In the genomic region with DNA sequence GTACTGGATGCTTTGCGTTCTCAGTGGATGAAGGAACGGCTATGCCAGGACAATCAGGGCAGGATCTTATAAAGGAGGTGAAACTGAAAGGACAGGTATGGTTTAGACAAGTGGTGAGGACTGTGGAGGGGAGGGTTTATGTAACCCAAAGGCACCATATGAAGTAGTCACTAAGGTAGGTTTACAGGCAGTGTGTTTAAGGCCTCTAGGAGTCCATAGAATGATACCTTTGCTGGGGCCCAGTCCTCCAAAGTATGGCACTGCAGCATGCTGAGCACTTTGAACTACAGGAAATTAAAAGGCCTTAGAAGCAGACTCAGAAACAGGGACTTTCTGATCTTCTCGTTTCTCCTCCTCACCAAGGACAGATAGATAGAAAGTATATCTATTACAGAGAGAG, we compare ENCODE assay signal across 19 cellular contexts.
"Had no signal": no experiment of that assay in that cellular context is flagged by ENCODE, and none has a peak within 500 bp of the region (broad histone marks: within the 10 kb centered on the region; RNA-seq: fewer than 3 reads in every experiment).

No MANE protein-coding gene starts in this region.

- H3K4me1 Mint-ChIP-seq: natural killer cell had no signal

- H3K27ac ChIP-seq: breast epithelium, esophagus squamous epithelium, psoas muscle, right lobe of liver, spleen had no signal

- H3K9me3 Mint-ChIP-seq: natural killer cell; stimulated activated naive B cell treated with anti-CD40 and anti-IgM and Interleukin-4, amounts not matched to agents 10 μg/mL and 1 μg/mL and 100 μg/mL, for 72 hours had no signal

- H3K27ac Mint-ChIP-seq: activated naive CD8-positive, alpha-beta T cell treated with anti-CD3 and anti-CD28 coated beads, Interleukin-2, amount 10 ng/mL, durations not matched to agents 7 days and 5 days; natural killer cell; stimulated activated naive B cell treated with anti-CD40 and anti-IgM and Interleukin-4, amounts not matched to agents 10 μg/mL and 1 μg/mL and 100 μg/mL, for 72 hours; type B pancreatic cell had no signal

- ATAC-seq: mucosa of descending colon; natural killer cell; psoas muscle; stimulated activated naive B cell treated with anti-CD40 and anti-IgM and Interleukin-4, amounts not matched to agents 10 μg/mL and 1 μg/mL and 100 μg/mL, for 72 hours had no signal

- DNase-seq: activated CD4-positive, alpha-beta T cell treated with anti-CD3 and anti-CD28 coated beads for 4 hours; activated CD8-positive, alpha-beta memory T cell treated with anti-CD3 and anti-CD28 coated beads for 24 hours; activated effector memory CD4-positive, alpha-beta T cell treated with Interleukin-2 at 50 U/mL for 16 hours; activated naive CD8-positive, alpha-beta T cell treated with anti-CD3 and anti-CD28 coated beads, Interleukin-2, amount 10 ng/mL, durations not matched to agents 7 days and 5 days; activated T-cell treated with anti-CD3 and anti-CD28 coated beads for 4 hours; anterior cingulate cortex; esophagus squamous epithelium; foreskin fibroblast; mammary epithelial cell; mucosa of descending colon; natural killer cell; psoas muscle; right lobe of liver; spleen; stimulated activated CD4-positive, alpha-beta T cell treated with anti-CD3 and anti-CD28 coated beads, Interleukin-1b, Interleukin-23, amount 100 ng/mL, for 48 hours; stimulated activated naive B cell treated with anti-CD40 and anti-IgM and Interleukin-4, amounts not matched to agents 10 μg/mL and 1 μg/mL and 100 μg/mL, for 72 hours; T-helper 9 cell had no signal

- H3K27me3 Mint-ChIP-seq: activated naive CD8-positive, alpha-beta T cell treated with anti-CD3 and anti-CD28 coated beads, Interleukin-2, amount 10 ng/mL, durations not matched to agents 7 days and 5 days; type B pancreatic cell had no signal

- H3K4me3 Mint-ChIP-seq: activated naive CD8-positive, alpha-beta T cell treated with anti-CD3 and anti-CD28 coated beads, Interleukin-2, amount 10 ng/mL, durations not matched to agents 7 days and 5 days; natural killer cell; stimulated activated naive B cell treated with anti-CD40 and anti-IgM and Interleukin-4, amounts not matched to agents 10 μg/mL and 1 μg/mL and 100 μg/mL, for 72 hours; type B pancreatic cell had no signal
